In the genomic region with DNA sequence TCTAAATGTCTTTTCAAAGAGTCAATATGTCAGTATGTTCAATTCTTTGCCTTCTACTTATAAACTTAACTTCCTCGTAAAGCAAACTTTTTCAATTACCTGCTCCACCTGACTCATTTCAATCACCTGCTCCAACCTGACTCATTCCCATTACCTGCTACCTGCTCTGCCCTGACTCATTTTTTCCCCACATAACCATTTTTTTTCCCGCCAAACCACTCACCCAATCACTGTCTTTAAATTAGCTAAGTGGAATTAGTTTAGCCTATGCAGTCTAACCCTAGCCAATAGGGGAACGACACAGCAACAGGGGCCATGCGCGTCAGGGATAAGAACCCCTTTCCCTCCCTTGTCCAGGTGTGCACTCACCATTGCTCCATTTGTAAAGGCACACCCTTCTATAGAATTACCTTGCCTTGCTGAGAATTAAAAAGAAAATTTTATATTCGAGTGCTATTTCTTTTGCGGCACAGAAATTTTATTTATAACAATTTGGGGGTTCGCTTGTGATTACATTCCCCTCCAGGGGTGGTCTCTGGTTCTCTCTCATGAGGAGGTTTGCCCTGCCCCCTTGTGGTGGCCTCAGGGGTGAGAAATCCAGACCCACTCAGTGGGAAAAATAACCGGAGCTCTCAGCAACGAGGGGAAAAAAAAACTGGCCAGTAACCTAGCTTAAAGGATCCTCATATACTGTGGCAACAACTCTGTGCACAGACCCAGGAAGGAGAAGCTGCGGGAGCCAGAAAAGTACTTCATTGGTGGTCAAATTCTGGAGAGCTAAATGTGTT, we compare ENCODE assay signal across 14 cellular contexts.
A peak's percentile ranks its signal among the peaks of the same experiment; 100 is the strongest.
DNase-seq lines count a peak whose midpoint lies in the region; ATAC-seq and TF ChIP-seq lines count a peak whose summit lies in the region.
"Had no signal": no experiment of that assay in that cellular context is flagged by ENCODE, and none has a peak within 500 bp of the region (broad histone marks: within the 10 kb centered on the region; RNA-seq: fewer than 3 reads in every experiment).

No MANE protein-coding gene starts in this region.

- H3K4me3 ChIP-seq in OCI-LY7 (ENCODE audit: low read depth, low read length, poor library complexity, severe bottlenecking) (no peak overlapping the region), iPS DF 6.9 (ENCODE audit: low read length) (no peak overlapping the region), retinal pigment epithelial cell (ENCODE audit: low read length) (no peak overlapping the region)
- H3K4me3 ChIP-seq: GM12878, right atrium auricular region had no signal

- no peaks in the 10 kb centered on the region for H4K20me1 ChIP-seq in OCI-LY7 (ENCODE audit: insufficient read depth, low read length)

- DNase-seq in DMS53 (lab: John Stamatoyannopoulos, UW) (peak; percentile 54), DMS53 treated with DMSO at 0.1 percent for 48 hours (lab: John Stamatoyannopoulos, UW; ENCODE audit: unreplicated experiment) (no peak), OCI-LY7 (ENCODE audit: low spot score) (peak; percentile 45), iPS DF 6.9 (ENCODE audit: low read depth, low spot score) (peak; percentile 64), retinal pigment epithelial cell (ENCODE audit: low read depth) (no peak), SIG-M5 treated with dmso at 0.1 percent for 504 hours (lab: John Stamatoyannopoulos, UW; ENCODE audit: unreplicated experiment) (no peak)
- DNase-seq: activated T-cell treated with anti-CD3 and anti-CD28 coated beads for 4 hours, aorta, DMS153, NCI-H2081 treated with DMSO at 0.1 percent for 48 hours had no signal

- no peaks in the 10 kb centered on the region for H3K79me2 ChIP-seq in OCI-LY7 (ENCODE audit: insufficient read depth, low read depth, low read length)

- intact Hi-C loops in OCI-LY7 (cut with micrococcal nuclease; ENCODE audit: unreplicated experiment), result loop anchor here (1.0 kb wide), 1 partner anchor 113 kb away; no protein-coding TSS in a partner anchor

- H3K27ac ChIP-seq in OCI-LY7 (ENCODE audit: low read depth, low read length, poor library complexity, severe bottlenecking) (no peak overlapping the region), iPS DF 6.9 (ENCODE audit: low read length) (no peak overlapping the region)
- H3K27ac ChIP-seq: right atrium auricular region had no signal

- H2AFZ ChIP-seq in OCI-LY7 (ENCODE audit: low read length), result no peak overlapping the region

- no peaks in the 10 kb centered on the region; the same call in 1 of the 2 replicates for H3K9me3 ChIP-seq in OCI-LY7 (ENCODE audit: low read length)
- no peaks in the 10 kb centered on the region for H3K9me3 ChIP-seq in iPS DF 6.9 (ENCODE audit: control insufficient read depth, insufficient read depth, low read length)

- POLR2A ChIA-PET in OCI-LY7 (lab: Charles Lee), result no interaction called here

- no peaks in the 10 kb centered on the region for H3K27me3 ChIP-seq in iPS DF 6.9 (ENCODE audit: control insufficient read depth, insufficient read depth, low read length)
- H3K27me3 ChIP-seq: right atrium auricular region had no signal

- no peaks in the 10 kb centered on the region for H3K9me2 ChIP-seq in OCI-LY7 (ENCODE audit: insufficient read depth, low read length)

- CTCF ChIA-PET in OCI-LY7 (lab: Charles Lee; ENCODE audit: unreplicated experiment), result interaction anchor here (0.8 kb wide), 1 partner anchor 9 kb away, joined by 3 read pairs; no protein-coding TSS in a partner anchor

- H3K4me2 ChIP-seq in OCI-LY7 (ENCODE audit: low read length), result no peak overlapping the region

- no peaks in the 10 kb centered on the region for H3K4me1 ChIP-seq in OCI-LY7 (ENCODE audit: insufficient read depth, low read length, poor library complexity, severe bottlenecking)
- H3K4me1 ChIP-seq in iPS DF 6.9 (ENCODE audit: control insufficient read depth, insufficient read depth, low read length), result peaks cover 1% of the 10 kb centered on the region; the same call in 1 of the 2 replicates
- H3K4me1 ChIP-seq: right atrium auricular region had no signal

- ATAC-seq in GM19324 (IDR thresholded peaks at IDR 0.05; ENCODE audit: low FRiP score, unreplicated experiment) (no peak), GM18519 (IDR thresholded peaks at IDR 0.05; ENCODE audit: low FRiP score, unreplicated experiment) (no peak)
- ATAC-seq: GM12878 had no signal

- H3K36me3 ChIP-seq in OCI-LY7 (ENCODE audit: insufficient read depth, low read length), result no peaks in the 10 kb centered on the region; the same call in 1 of the 2 replicates
- H3K36me3 ChIP-seq in iPS DF 6.9 (ENCODE audit: control insufficient read depth, insufficient read depth, low read length), result no peaks in the 10 kb centered on the region
- H3K36me3 ChIP-seq: right atrium auricular region had no signal

- peak; percentile 87 for TF ChIP-seq CTCF in OCI-LY7 (conservative IDR thresholded peaks at IDR 0.05; ENCODE audit: low read length)
- TF ChIP-seq CTCF in retinal pigment epithelial cell (conservative IDR thresholded peaks at IDR 0.05; ENCODE audit: low read depth, low read length), result peak; percentile 23

- WGBS in iPS DF 6.9 (ENCODE audit: insufficient coverage, insufficient read length), result 100% methylated on average over 1 of the region's 11 CpGs

- BruUV-seq in OCI-LY7 (replicated peaks; lab: Mats Ljungman, UMichigan), result no TSS peak

Comparison
In these comparisons a context has a peak if more than half of its experiments do, and no peak if none do; other contexts are left out.
1. DNase-seq: peak in DMS53 (single experiment), OCI-LY7 (single experiment) and iPS DF 6.9 (single experiment); none in DMS53 treated with DMSO at 0.1 percent for 48 hours (single experiment), retinal pigment epithelial cell (single experiment) and SIG-M5 treated with dmso at 0.1 percent for 504 hours (single experiment).